26 cellular contexts compared by ENCODE assay signal in genomic region chr19:38285567-38285966, GRCh38. TPM values are rescaled to one million over a fixed set of nuclear protein-coding genes. Genes with fewer than 3 reads are reported as not detected.
DNase-seq lines count a peak whose midpoint lies in the region; ATAC-seq and TF ChIP-seq lines count a peak whose summit lies in the region.
"Had no signal": no experiment of that assay in that cellular context is flagged by ENCODE, and none has a peak within 500 bp of the region (broad histone marks: within the 10 kb centered on the region; RNA-seq: fewer than 3 reads in every experiment).

No MANE protein-coding gene starts in this region.

- no peak overlapping the region for H3K4me3 ChIP-seq in fibroblast of villous mesenchyme (ENCODE audit: low read depth, low read length)
- H3K4me3 ChIP-seq: hepatocyte, left ventricle myocardium inferior, right lobe of liver, SK-N-MC, suprapubic skin, uterus had no signal

- TF ChIP-seq CTCF in VCaP (conservative IDR thresholded peaks at IDR 0.05), result no peak
- TF ChIP-seq CTCF in fibroblast of villous mesenchyme (IDR thresholded peaks at IDR 0.05; ENCODE audit: insufficient read depth, low read depth, low read length), result no peak

- no peak for ATAC-seq in HG03460 (IDR thresholded peaks at IDR 0.05; ENCODE audit: unreplicated experiment)
- ATAC-seq: foreskin keratinocyte; HepG2; natural killer cell treated with Interleukin-12 subunit alpha and Interleukin-12 subunit beta and Interleukin-15 and Interleukin-18, amount 100 ng/mL, for 72 hours; right lobe of liver had no signal

- H3K27ac ChIP-seq in VCaP, result 0 out of 2 replicates have a peak overlapping the region, but pooled peaks have one; percentile 3
- H3K27ac ChIP-seq: foreskin keratinocyte, hepatocyte, left ventricle myocardium inferior, SK-N-MC, suprapubic skin, uterus had no signal

- peak; percentile 61 for DNase-seq in GM03348 (ENCODE audit: low spot score)
- peak; percentile 61 for DNase-seq in fibroblast of villous mesenchyme (ENCODE audit: low read depth)
- DNase-seq in SKM-1 treated with dmso at 0.1 percent for 144 hours (lab: John Stamatoyannopoulos, UW; ENCODE audit: unreplicated experiment), result no peak
- no peak for DNase-seq in dermis blood vessel endothelial cell
- DNase-seq in RKO (ENCODE audit: low spot score), result no peak
- DNase-seq: activated B cell treated with CpG ODN at 0.5 μM for 24 hours; activated CD4-positive, alpha-beta memory T cell treated with anti-CD3 and anti-CD28 coated beads for 36 hours; activated gamma-delta T cell; cortex of kidney; DMS79; foreskin keratinocyte; GOT3; immature natural killer cell; left ventricle myocardium inferior; midbrain; NCI-H524 treated with DMSO at 0.1 percent for 48 hours; right lobe of liver; uterus had no signal

RNA-seq across cellular contexts. Expression of gene C19orf33, which starts 18.5 kb away (rescaled TPM):
- total RNA-seq in fibroblast of villous mesenchyme (1.3 and 3.2 TPM in 2 replicates), dermis blood vessel endothelial cell (14.8 TPM in 1 of 2 replicates, not detected in the other)
- total RNA-seq: activated CD4-positive, alpha-beta memory T cell treated with anti-CD3 and anti-CD28 coated beads for 36 hours; natural killer cell treated with Interleukin-12 subunit alpha and Interleukin-12 subunit beta and Interleukin-15 and Interleukin-18, amount 100 ng/mL, for 72 hours; RPMI7951 had no signal

RNA-seq across cellular contexts. Expression of gene SPINT2, which starts 21.2 kb away (rescaled TPM):
- 3.5 and 5.5 TPM in 2 replicates for total RNA-seq in fibroblast of villous mesenchyme
- total RNA-seq in dermis blood vessel endothelial cell, result 25.9 and 34.5 TPM in 2 replicates

RNA-seq across cellular contexts. Expression of gene PPP1R14A, which starts 29.4 kb away (rescaled TPM):
- total RNA-seq in fibroblast of villous mesenchyme (1.3 and 8.7 TPM in 2 replicates), dermis blood vessel endothelial cell (4.1 TPM in 2 replicates)
- total RNA-seq: HepG2; natural killer cell treated with Interleukin-12 subunit alpha and Interleukin-12 subunit beta and Interleukin-15 and Interleukin-18, amount 100 ng/mL, for 72 hours; RPMI7951 had no signal

RNA-seq across cellular contexts. Expression of gene YIF1B, which starts 30.2 kb away (rescaled TPM):
- total RNA-seq in fibroblast of villous mesenchyme (50.1 and 65.7 TPM in 2 replicates), dermis blood vessel endothelial cell (76.6 and 97.3 TPM in 2 replicates)

RNA-seq across cellular contexts. Expression of gene KCNK6, which starts 34.1 kb away (rescaled TPM):
- 8.6 and 9.3 TPM in 2 replicates for total RNA-seq in fibroblast of villous mesenchyme
- 8.7 and 10.2 TPM in 2 replicates for total RNA-seq in dermis blood vessel endothelial cell
- total RNA-seq: HepG2 had no signal

Comparison
In these comparisons a context has a peak if more than half of its experiments do, and no peak if none do; other contexts are left out.
1. DNase-seq: peak in GM03348 (single experiment) and fibroblast of villous mesenchyme (single experiment); none in SKM-1 treated with dmso at 0.1 percent for 144 hours (single experiment), dermis blood vessel endothelial cell (single experiment) and RKO (single experiment).